In the genomic region with DNA sequence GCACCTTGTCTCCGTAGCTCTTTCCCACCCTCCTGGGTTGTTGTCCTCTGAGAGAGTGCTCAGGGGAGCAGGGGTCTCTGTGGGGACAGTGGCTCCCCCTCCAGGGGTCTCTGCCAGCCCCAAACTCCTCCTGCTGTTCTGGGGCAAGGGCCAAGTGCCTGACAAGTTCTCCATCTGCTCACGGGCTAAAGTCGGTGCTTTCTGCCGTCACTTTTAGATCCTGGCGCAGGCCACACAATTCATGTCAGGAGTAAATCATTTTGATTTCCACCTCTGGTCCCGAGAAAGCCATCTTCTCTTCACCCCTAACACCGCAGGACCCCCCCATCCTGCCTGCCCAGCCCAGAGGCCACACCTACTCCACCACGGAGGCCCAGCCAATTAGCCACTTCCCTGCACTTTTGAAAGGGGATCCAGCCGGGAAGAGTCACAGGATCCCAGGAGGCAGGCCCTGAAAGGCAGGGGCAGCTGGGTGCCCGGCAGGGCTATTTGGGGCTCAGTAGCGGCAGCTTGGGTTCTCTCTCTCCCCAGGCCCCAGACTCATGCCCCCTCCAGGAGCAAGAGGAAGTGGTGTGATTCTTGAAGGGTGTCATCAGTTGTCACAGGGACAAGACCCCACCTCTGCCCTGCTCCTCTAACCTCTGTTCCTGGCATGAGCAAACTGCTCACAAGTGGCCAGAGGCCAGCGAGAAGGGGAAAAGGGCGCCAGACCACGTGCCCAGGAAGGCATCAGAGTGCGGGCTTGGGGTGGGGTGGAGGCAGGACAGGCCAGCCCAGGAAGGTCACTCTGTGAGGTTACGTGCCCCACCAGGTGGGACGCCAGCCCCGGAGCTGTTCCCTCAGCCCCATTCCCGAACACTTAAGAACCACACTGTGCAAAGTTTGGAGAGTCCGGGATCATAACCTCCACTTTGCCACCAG, we compare ENCODE assay signal across 7 cellular contexts. TPM values are rescaled to one million over a fixed set of nuclear protein-coding genes. Genes with fewer than 3 reads are reported as not detected.
A peak's percentile ranks its signal among the peaks of the same experiment; 100 is the strongest.
DNase-seq lines count a peak whose midpoint lies in the region; ATAC-seq and TF ChIP-seq lines count a peak whose summit lies in the region.

No MANE protein-coding gene starts in this region.

- H3K4me1 Mint-ChIP-seq in endothelial cell (ENCODE audit: unreplicated experiment) = no peaks in the 10 kb centered on the region

- H3K4me3 ChIP-seq in GM23248 (peak overlapping the region; percentile 76), PC-3 (ENCODE audit: low read length) (peak overlapping the region; percentile 71), osteoblast (ENCODE audit: insufficient read depth, low read length) (peak overlapping the region; percentile 84)

- peak overlapping the region; percentile 86 for H2AFZ ChIP-seq in GM23248
- H2AFZ ChIP-seq in PC-3 (ENCODE audit: low read length) = peak overlapping the region; percentile 74
- H2AFZ ChIP-seq in osteoblast (ENCODE audit: low read length) = peak overlapping the region; percentile 82

- H3K36me3 Mint-ChIP-seq in endothelial cell (ENCODE audit: low read depth, unreplicated experiment) = no peaks in the 10 kb centered on the region

- H3K9me3 ChIP-seq in GM23248 (ENCODE audit: low read depth) (no peaks in the 10 kb centered on the region), PC-3 (ENCODE audit: low read length) (no peaks in the 10 kb centered on the region), osteoblast (ENCODE audit: low read depth, low read length) (no peaks in the 10 kb centered on the region)

- H3K27me3 Mint-ChIP-seq in endothelial cell (ENCODE audit: unreplicated experiment) = peaks cover 8% of the 10 kb centered on the region

- H4K20me1 ChIP-seq in GM23248 (ENCODE audit: insufficient read depth) (no peaks in the 10 kb centered on the region), PC-3 (ENCODE audit: low read length) (0 out of 2 replicates have a peak, but pooled peaks cover 7% of the 10 kb centered on the region), osteoblast (ENCODE audit: insufficient read depth, low read length) (no peaks in the 10 kb centered on the region)

- H3K9me3 Mint-ChIP-seq in endothelial cell (ENCODE audit: unreplicated experiment) = no peaks in the 10 kb centered on the region

- intact Hi-C loops in PC-3 (cut with micrococcal nuclease) = no loop called here

- H3K9me2 ChIP-seq in GM23248 (ENCODE audit: insufficient read depth) (no peaks in the 10 kb centered on the region), PC-3 (replicated peaks; ENCODE audit: low read length) (no peaks in the 10 kb centered on the region)

- H3K36me3 ChIP-seq in GM23248 (ENCODE audit: low read depth) = no peaks in the 10 kb centered on the region
- H3K36me3 ChIP-seq in PC-3 (ENCODE audit: low read depth, low read length) = peaks cover 5% of the 10 kb centered on the region
- H3K36me3 ChIP-seq in osteoblast (ENCODE audit: insufficient read depth, low read length) = no peaks in the 10 kb centered on the region

- H3K27ac ChIP-seq in GM23248 (no peak overlapping the region), PC-3 (ENCODE audit: low read length) (peak overlapping the region; percentile 76), osteoblast (ENCODE audit: low read depth, low read length) (no peak overlapping the region)

- H3K27me3 ChIP-seq in GM23248 (replicated peaks; ENCODE audit: insufficient read depth) = no peaks in the 10 kb centered on the region
- H3K27me3 ChIP-seq in PC-3 (ENCODE audit: low read length) = no peaks in the 10 kb centered on the region
- no peaks in the 10 kb centered on the region for H3K27me3 ChIP-seq in osteoblast (ENCODE audit: insufficient read depth, low read length)

- no peak for TF ChIP-seq CTCF in PC-3 (conservative IDR thresholded peaks at IDR 0.05; ENCODE audit: low read depth, low read length)
- no peak for TF ChIP-seq CTCF in endothelial cell (IDR thresholded peaks at IDR 0.05; ENCODE audit: unreplicated experiment)
- no peak for TF ChIP-seq CTCF in osteoblast (IDR thresholded peaks at IDR 0.05; ENCODE audit: extremely low read depth, low read depth, low read length)

- H3K4me1 ChIP-seq in GM23248 (ENCODE audit: insufficient read depth) = peaks cover 3% of the 10 kb centered on the region; the same call in 1 of the 2 replicates
- peaks cover 21% of the 10 kb centered on the region for H3K4me1 ChIP-seq in PC-3 (ENCODE audit: insufficient read depth, low read length)
- H3K4me1 ChIP-seq in osteoblast (ENCODE audit: insufficient read depth, low read length) = peaks cover 7% of the 10 kb centered on the region

- H3K9ac ChIP-seq in GM23248 (peak overlapping the region; percentile 67; the same call in 1 of the 2 replicates), PC-3 (ENCODE audit: low read length) (peak overlapping the region; percentile 88)

- 57 to 58% methylated on average over 20 of the region's 20 CpGs for WGBS in GM23248 (ENCODE audit: low coverage in 1 of 2, low lambda C conversion rate in 2 of 2, missing lambda C conversion rate in 2 of 2), 2 experiments

- H3K4me2 ChIP-seq in GM23248 (ENCODE audit: unreplicated experiment) = peak overlapping the region; percentile 64
- H3K4me2 ChIP-seq in PC-3 (ENCODE audit: low read length) = peak overlapping the region; percentile 90
- H3K4me2 ChIP-seq in osteoblast (ENCODE audit: insufficient read depth, low read length) = peak overlapping the region; percentile 91

- H3F3A ChIP-seq in GM23248 (ENCODE audit: insufficient read depth) = no peaks in the 10 kb centered on the region
- H3F3A ChIP-seq in PC-3 (ENCODE audit: low read length, unreplicated experiment) = no peaks in the 10 kb centered on the region

- in situ Hi-C loops in GM23248 (cut with MboI) = no loop called here

- peak; percentile 40 for ATAC-seq in PC-3
- ATAC-seq in HG03159 (IDR thresholded peaks at IDR 0.05; ENCODE audit: unreplicated experiment) = no peak

- DNase-seq in GM23248 (peak; percentile 36), PC-3 (peak; percentile 61), endothelial cell (ENCODE audit: low spot score) (no peak), osteoblast (ENCODE audit: insufficient read length, low spot score, missing footprints) (peak; percentile 48)
- DNase-seq in NK-92 treated with Interleukin-12 subunit alpha and Interleukin-12 subunit beta, amount 100 ng/mL, for 24 hours (lab: John Stamatoyannopoulos, UW) = no peak
- no peak for DNase-seq in activated CD4-positive, alpha-beta T cell treated with anti-CD3 and anti-CD28 coated beads for 1 hour

- peak overlapping the region; percentile 65 for H3K4me3 Mint-ChIP-seq in endothelial cell (ENCODE audit: unreplicated experiment)

- no peak overlapping the region for H3K27ac Mint-ChIP-seq in endothelial cell (ENCODE audit: unreplicated experiment)

- H3K79me2 ChIP-seq in GM23248 (ENCODE audit: insufficient read depth) = no peaks in the 10 kb centered on the region
- H3K79me2 ChIP-seq in PC-3 (ENCODE audit: low read length) = peaks cover 42% of the 10 kb centered on the region
- peaks cover 3% of the 10 kb centered on the region for H3K79me2 ChIP-seq in osteoblast (ENCODE audit: insufficient read depth, low read length)

- CTCF ChIA-PET in PC-3 (lab: Charles Lee) = no interaction called here

- BruUV-seq in PC-3 (replicated peaks; lab: Mats Ljungman, UMichigan) = TSS peak; percentile 44

- POLR2A ChIA-PET in PC-3 (lab: Charles Lee; ENCODE audit: unreplicated experiment) = no interaction called here

RNA-seq across cellular contexts. Expression of a gene that starts 1.3 kb away (rescaled TPM):
- 21.0 and 403 TPM in 2 replicates for total RNA-seq in GM23248 (2014; rRNA removed; shearing (Covaris generic))
- 18.6 and 21.2 TPM in 2 replicates for polyA plus RNA-seq in GM23248 (2016; fragmentation: Nextera tagmentation; extraction: Ambion mirVana)
- 71.4 and 77.1 TPM in 2 replicates for total RNA-seq in PC-3 (2014; rRNA removed)
- 4.1 TPM for total RNA-seq in endothelial cell (ENCODE audit: unreplicated experiment)
- 17.7 TPM in 2 replicates for total RNA-seq in osteoblast

RNA-seq across cellular contexts. Expression of a gene that starts 21.3 kb away (rescaled TPM):
- 115 and 123 TPM in 2 replicates for total RNA-seq in GM23248 (2014; rRNA removed; shearing (Covaris generic))
- polyA plus RNA-seq in GM23248 (2016; fragmentation: Nextera tagmentation; extraction: Ambion mirVana) = 128 and 132 TPM in 2 replicates
- total RNA-seq in PC-3 (2014; rRNA removed) (543 and 557 TPM in 2 replicates), endothelial cell (ENCODE audit: unreplicated experiment) (124 TPM), osteoblast (85.5 and 94.5 TPM in 2 replicates)

RNA-seq across cellular contexts. Expression of a gene that starts 41.9 kb away (rescaled TPM):
- 0.51 and 3.9 TPM in 2 replicates for total RNA-seq in GM23248 (2014; rRNA removed; shearing (Covaris generic))
- 1.5 and 2.5 TPM in 2 replicates for polyA plus RNA-seq in GM23248 (2016; fragmentation: Nextera tagmentation; extraction: Ambion mirVana)
- total RNA-seq in PC-3 (2014; rRNA removed) (2.1 and 2.4 TPM in 2 replicates), endothelial cell (ENCODE audit: unreplicated experiment) (6.2 TPM), osteoblast (0.59 and 1.1 TPM in 2 replicates)

Comparison
In these comparisons a context has a peak if more than half of its experiments do, and no peak if none do; other contexts are left out.
1. DNase-seq: peak in GM23248 (single experiment), PC-3 (single experiment) and osteoblast (single experiment); none in endothelial cell (single experiment), NK-92 treated with Interleukin-12 subunit alpha and Interleukin-12 subunit beta, amount 100 ng/mL, for 24 hours (single experiment) and activated CD4-positive, alpha-beta T cell treated with anti-CD3 and anti-CD28 coated beads for 1 hour (single experiment).
2. Peak in every context shown above with its lines, with median percentiles within 50 percentile points of each other: H2AFZ ChIP-seq, H3K4me2 ChIP-seq and H3K4me3 ChIP-seq.